8 cellular contexts compared by ENCODE assay signal in genomic region chr10:5283305-5284158, GRCh38.
DNase-seq lines count a peak whose midpoint lies in the region; ATAC-seq and TF ChIP-seq lines count a peak whose summit lies in the region.

No MANE protein-coding gene starts in this region.

- H3K27ac ChIP-seq in SJCRH30, result no peak overlapping the region
- no peak overlapping the region for H3K27ac ChIP-seq in right atrium auricular region
- no peak overlapping the region for H3K27ac ChIP-seq in smooth muscle cell (ENCODE audit: low read depth)

- peak; percentile 65 for ATAC-seq in GM19452 (IDR thresholded peaks at IDR 0.05; ENCODE audit: unreplicated experiment)

- H4K20me1 ChIP-seq in smooth muscle cell (ENCODE audit: low read depth), result no peaks in the 10 kb centered on the region

- no peaks in the 10 kb centered on the region for H3K27me3 ChIP-seq in SJCRH30
- H3K27me3 ChIP-seq in adipocyte (replicated peaks; ENCODE audit: control insufficient read depth, insufficient read depth, low read length), result no peaks in the 10 kb centered on the region
- no peaks in the 10 kb centered on the region for H3K27me3 ChIP-seq in right atrium auricular region
- no peaks in the 10 kb centered on the region for H3K27me3 ChIP-seq in smooth muscle cell (ENCODE audit: low read depth)

- no peak overlapping the region for H3K4me2 ChIP-seq in smooth muscle cell

- no peak overlapping the region for H3K4me3 ChIP-seq in SJCRH30
- H3K4me3 ChIP-seq in adipocyte (ENCODE audit: low read length), result no peak overlapping the region
- H3K4me3 ChIP-seq in right atrium auricular region, result no peak overlapping the region
- H3K4me3 ChIP-seq in smooth muscle cell, result no peak overlapping the region

- no peaks in the 10 kb centered on the region for H3K36me3 ChIP-seq in SJCRH30
- H3K36me3 ChIP-seq in adipocyte (ENCODE audit: control insufficient read depth, insufficient read depth, low read length, severe bottlenecking), result no peaks in the 10 kb centered on the region
- no peaks in the 10 kb centered on the region for H3K36me3 ChIP-seq in right atrium auricular region
- H3K36me3 ChIP-seq in smooth muscle cell (ENCODE audit: low read depth), result no peaks in the 10 kb centered on the region

- peak; percentile 37 to 75 for TF ChIP-seq CTCF in right atrium auricular region (IDR thresholded peaks at IDR 0.05)
- peak; percentile 53 for TF ChIP-seq CTCF in smooth muscle cell (IDR thresholded peaks at IDR 0.05; ENCODE audit: borderline replicate concordance, insufficient read depth, poor library complexity, severe bottlenecking)

- no peaks in the 10 kb centered on the region for H3K79me2 ChIP-seq in smooth muscle cell (ENCODE audit: low read depth)

- peak overlapping the region; percentile 22 for H2AFZ ChIP-seq in smooth muscle cell (ENCODE audit: low read depth)

- peak overlapping the region; percentile 8 for H3K9ac ChIP-seq in adipocyte (ENCODE audit: low read length)
- H3K9ac ChIP-seq in smooth muscle cell (ENCODE audit: low read depth), result no peak overlapping the region

- H3K4me1 ChIP-seq in SJCRH30 (peaks cover 2% of the 10 kb centered on the region; the same call in 1 of the 2 replicates), adipocyte (ENCODE audit: control insufficient read depth, insufficient read depth, low read length) (peaks cover 19% of the 10 kb centered on the region), right atrium auricular region (peaks cover 0 to 7% of the 10 kb centered on the region in 2 donors), smooth muscle cell (ENCODE audit: low read depth) (no peaks in the 10 kb centered on the region)

- H3K9me3 ChIP-seq in SJCRH30 (replicated peaks) (no peaks in the 10 kb centered on the region), adipocyte (ENCODE audit: control insufficient read depth, low read length) (no peaks in the 10 kb centered on the region), right atrium auricular region (no peaks in the 10 kb centered on the region), smooth muscle cell (replicated peaks; ENCODE audit: low read depth) (no peaks in the 10 kb centered on the region)

- 56% methylated on average over 14 of the region's 14 CpGs for WGBS in smooth muscle cell (ENCODE audit: low lambda C conversion rate)

- peak; percentile 44 for DNase-seq in COLO668 (lab: John Stamatoyannopoulos, UW; ENCODE audit: unreplicated experiment)
- DNase-seq in HT-29 (ENCODE audit: low spot score), result peak; percentile 87
- DNase-seq in SJCRH30, result peak; percentile 62 to 76
- peak; percentile 70 for DNase-seq in adipocyte (ENCODE audit: low read depth)
- DNase-seq in right atrium auricular region (ENCODE audit: low spot score), result peak; percentile 78
- DNase-seq in smooth muscle cell (lab: John Stamatoyannopoulos, UW; ENCODE audit: unreplicated experiment), result no peak
- no peak for DNase-seq in NCI-H187 treated with DMSO at 0.1 percent for 48 hours (lab: John Stamatoyannopoulos, UW)

- no peaks in the 10 kb centered on the region for H3F3A ChIP-seq in smooth muscle cell (ENCODE audit: low read depth)

Comparison
In these comparisons a context has a peak if more than half of its experiments do, and no peak if none do; other contexts are left out.
1. DNase-seq: peak in COLO668 (single experiment), HT-29 (single experiment), SJCRH30 (2 of 2), adipocyte (single experiment) and right atrium auricular region (single experiment); none in smooth muscle cell (single experiment) and NCI-H187 treated with DMSO at 0.1 percent for 48 hours (single experiment).